8 cellular contexts compared by ENCODE assay signal in genomic region chr6:33633462-33634158, GRCh38. TPM values are rescaled to one million over a fixed set of nuclear protein-coding genes. Genes with fewer than 3 reads are reported as not detected.
DNase-seq lines count a peak whose midpoint lies in the region; ATAC-seq and TF ChIP-seq lines count a peak whose summit lies in the region.

No MANE protein-coding gene starts in this region.

- intact Hi-C loops in esophagus muscularis mucosa (cut with DNase I), result loop anchor here (5.0 kb wide), 1 partner anchor 46 kb away; no protein-coding TSS in a partner anchor

- H3K4me3 ChIP-seq in esophagus muscularis mucosa (peak overlapping the region; percentile 48 to 61 (median 50)), stomach smooth muscle (ENCODE audit: low read length in 2 of 2) (peak overlapping the region; percentile 67 to 70)

- H3K27me3 ChIP-seq in esophagus muscularis mucosa, result peaks cover 0 to 44% (median 0%) of the 10 kb centered on the region in 4 donors
- peaks cover 8 to 17% of the 10 kb centered on the region in 2 donors for H3K27me3 ChIP-seq in stomach smooth muscle (ENCODE audit: control insufficient read depth in 1 of 2, insufficient read depth in 2 of 2, low read length in 2 of 2)

- no peak for TF ChIP-seq POLR2A in esophagus muscularis mucosa (IDR thresholded peaks at IDR 0.05; ENCODE audit: low read depth)

- H3K4me1 ChIP-seq in esophagus muscularis mucosa (peaks cover 23 to 36% (median 29%) of the 10 kb centered on the region in 4 donors), stomach smooth muscle (ENCODE audit: control insufficient read depth, insufficient read depth, low read length) (peaks cover 23% of the 10 kb centered on the region)

- no peaks in the 10 kb centered on the region for H3K9me3 ChIP-seq in esophagus muscularis mucosa
- H3K9me3 ChIP-seq in stomach smooth muscle (ENCODE audit: control insufficient read depth in 2 of 2, low read length in 2 of 2), result no peaks in the 10 kb centered on the region

- H3K27ac ChIP-seq in esophagus muscularis mucosa (replicated peaks in 1 of 4), result peak overlapping the region; percentile 21 to 53 (median 42)
- H3K27ac ChIP-seq in stomach smooth muscle (ENCODE audit: low read length), result no peak overlapping the region

- ATAC-seq in HG02798 (IDR thresholded peaks at IDR 0.05; ENCODE audit: poor library complexity, unreplicated experiment) (peak; percentile 70), naive B cell (ENCODE audit: low read depth in 2 of 2) (peak; percentile 79 to 85), GM19395 (IDR thresholded peaks at IDR 0.05; ENCODE audit: unreplicated experiment) (no peak)

- WGBS in esophagus muscularis mucosa, result 2% methylated on average over 8 of the region's 86 CpGs

- no peaks in the 10 kb centered on the region for H3K9me3 Mint-ChIP-seq in naive B cell

- peaks cover 5 to 8% of the 10 kb centered on the region in 2 donors for H3K36me3 Mint-ChIP-seq in naive B cell

- peaks cover 53 to 77% (median 62%) of the 10 kb centered on the region in 3 donors for H3K4me1 Mint-ChIP-seq in naive B cell

- TF ChIP-seq CTCF in GM10266 (IDR thresholded peaks at IDR 0.05; ENCODE audit: control insufficient read depth, insufficient read depth, low read depth, missing control alignments), result no peak
- TF ChIP-seq CTCF in esophagus muscularis mucosa (IDR thresholded peaks at IDR 0.05), result no peak

- H3K27me3 Mint-ChIP-seq in naive B cell, result no peaks in the 10 kb centered on the region

- peak overlapping the region; percentile 84 to 93 (median 90) for H3K4me3 Mint-ChIP-seq in naive B cell

- no peak for TF ChIP-seq EP300 in esophagus muscularis mucosa (IDR thresholded peaks at IDR 0.05)

- peak overlapping the region; percentile 49 to 98 (median 92) for H3K27ac Mint-ChIP-seq in naive B cell

- H3K36me3 ChIP-seq in esophagus muscularis mucosa, result no peaks in the 10 kb centered on the region
- H3K36me3 ChIP-seq in stomach smooth muscle (ENCODE audit: control insufficient read depth in 2 of 2, insufficient read depth in 2 of 2, low read length in 2 of 2), result no peaks in the 10 kb centered on the region

- no peak overlapping the region for H3K9ac ChIP-seq in stomach smooth muscle (ENCODE audit: low read length in 2 of 2)

- DNase-seq in GM10266 (ENCODE audit: extremely low spot score) (peak; percentile 94), NCI-H748 (lab: John Stamatoyannopoulos, UW; ENCODE audit: unreplicated experiment) (peak; percentile 78), esophagus muscularis mucosa (ENCODE audit: extremely low spot score) (no peak), naive B cell (peak; percentile 64)
- DNase-seq in activated T-cell treated with anti-CD3 and anti-CD28 coated beads, Interleukin-2, amount 50 U/mL, for 1 hour, result peak; percentile 75

RNA-seq across cellular contexts. Expression of gene ITPR3, which starts 12.5 kb away (rescaled TPM):
- total RNA-seq in esophagus muscularis mucosa, result 10 to 100 TPM; 12.1 to 24.9 (median 20.5) TPM
- polyA plus RNA-seq in naive B cell (ENCODE audit: low read depth in 6 of 6), result 1 to 10 TPM in 4 of 6 donors, under 1 TPM in 2; 0.22 to 6.4 (median 1.7) TPM

RNA-seq across cellular contexts. Expression of gene BAK1, which starts 53.5 kb away (rescaled TPM):
- 10 to 100 TPM in 3 of 4 donors, 1 to 10 TPM in 1; 9.9 to 13.1 (median 11.7) TPM for total RNA-seq in esophagus muscularis mucosa
- 10 to 100 TPM; 11.7 to 22.6 (median 13.6) TPM for polyA plus RNA-seq in naive B cell (ENCODE audit: low read depth in 6 of 6)
